Comparison of ENCODE assay signal across 10 cellular contexts in genomic region chr2:33529771-33530481, GRCh38. TPM values are rescaled to one million over a fixed set of nuclear protein-coding genes. Genes with fewer than 3 reads are reported as not detected.
A peak's percentile ranks its signal among the peaks of the same experiment; 100 is the strongest.
DNase-seq lines count a peak whose midpoint lies in the region; ATAC-seq and TF ChIP-seq lines count a peak whose summit lies in the region.
"Had no signal": no experiment of that assay in that cellular context is flagged by ENCODE, and none has a peak within 500 bp of the region (broad histone marks: within the 10 kb centered on the region; RNA-seq: fewer than 3 reads in every experiment).

No MANE protein-coding gene starts in this region.

- H3K27me3 Mint-ChIP-seq in chondrocyte (ENCODE audit: low read depth): no peaks in the 10 kb centered on the region
- H3K27me3 Mint-ChIP-seq in activated T-cell treated with anti-CD3 and anti-CD28 coated beads, Interleukin-2, amount 50 U/mL, for 72 hours (ENCODE audit: low read depth): no peaks in the 10 kb centered on the region

- TF ChIP-seq CTCF in IMR-90 (conservative IDR thresholded peaks at IDR 0.05; ENCODE audit: low read depth, low read length) (peak; percentile 24; the same call in 1 of the 2 replicates), chondrocyte (IDR thresholded peaks at IDR 0.05) (peak; percentile 45)

- H3K4me2 ChIP-seq in IMR-90 (ENCODE audit: low read depth, low read length): peak overlapping the region; percentile 48; the same call in 1 of the 2 replicates

- ATAC-seq in GM19023 (IDR thresholded peaks at IDR 0.05; ENCODE audit: unreplicated experiment) (peak; percentile 27), IMR-90 (ENCODE audit: low read depth) (peak; percentile 97), GM19467 (IDR thresholded peaks at IDR 0.05; ENCODE audit: unreplicated experiment) (no peak)
- ATAC-seq in activated T-cell treated with anti-CD3 and anti-CD28 coated beads, Interleukin-2, amount 50 U/mL, for 72 hours (replicated peaks in 1 of 2): no peak

- peaks cover 1% of the 10 kb centered on the region for H3K36me3 Mint-ChIP-seq in chondrocyte (ENCODE audit: low read depth)
- H3K36me3 Mint-ChIP-seq in activated T-cell treated with anti-CD3 and anti-CD28 coated beads, Interleukin-2, amount 50 U/mL, for 72 hours (ENCODE audit: insufficient read depth in 2 of 2): no peaks in the 10 kb centered on the region

- peak overlapping the region; percentile 89 for H2BK15ac ChIP-seq in IMR-90 (ENCODE audit: low read depth, low read length)

- H3K27me3 ChIP-seq in IMR-90 (ENCODE audit: control insufficient read depth, insufficient read depth, low read length): no peaks in the 10 kb centered on the region
- H3K27me3 ChIP-seq: neutrophil had no signal

- peak overlapping the region; percentile 93 for H4K91ac ChIP-seq in IMR-90 (ENCODE audit: insufficient read depth, low read depth, low read length)

- peak overlapping the region; percentile 60 to 93 for H4K8ac ChIP-seq in IMR-90 (ENCODE audit: low read depth in 2 of 2, low read length in 2 of 2)

- peak overlapping the region; percentile 88 for H3K23ac ChIP-seq in IMR-90 (ENCODE audit: low read depth, low read length)

- peak overlapping the region; percentile 88 for H4K5ac ChIP-seq in IMR-90 (ENCODE audit: low read depth, low read length)

- peak overlapping the region; percentile 86 for H2AFZ ChIP-seq in IMR-90 (replicated peaks; ENCODE audit: low read length, poor library complexity)

- peak overlapping the region; percentile 29; the same call in 1 of the 2 replicates for H3K9ac ChIP-seq in IMR-90 (ENCODE audit: low read depth, low read length)

- TF ChIP-seq POLR2A in IMR-90 (IDR thresholded peaks at IDR 0.05; ENCODE audit: low read depth, low read length): no peak

- CTCF ChIA-PET in IMR-90 (lab: Yijun Ruan, JAX): interaction anchor here (0.9 to 1.6 kb wide), 3 partner anchors 8 to 62 kb away, joined by 3 to 4 read pairs (median 3); no protein-coding TSS in a partner anchor

- WGBS in IMR-90 (ENCODE audit: extremely low coverage in 2 of 2, insufficient read length in 1 of 2), 2 experiments: no CpG with 5 or more reads among the region's 6 CpGs

- no peak overlapping the region for H3K4me3 Mint-ChIP-seq in chondrocyte (ENCODE audit: unreplicated experiment)
- no peak overlapping the region for H3K4me3 Mint-ChIP-seq in activated T-cell treated with anti-CD3 and anti-CD28 coated beads, Interleukin-2, amount 50 U/mL, for 72 hours

- TF ChIP-seq RAD21 in IMR-90 (IDR thresholded peaks at IDR 0.05; ENCODE audit: low read length): peak; percentile 28; the same call in 1 of the 2 replicates

- H3K9me3 ChIP-seq in IMR-90 (ENCODE audit: control insufficient read depth, insufficient read depth, low read length): no peaks in the 10 kb centered on the region
- H3K9me3 ChIP-seq: neutrophil had no signal

- peaks cover 11% of the 10 kb centered on the region for H3K4me1 ChIP-seq in IMR-90 (ENCODE audit: control insufficient read depth, insufficient read depth, low read length)

- in situ Hi-C loops in IMR-90 (cut with MboI; ENCODE audit: low sequenced_read_pairs): no loop called here

- peak overlapping the region; percentile 21 for H2AK9ac ChIP-seq in IMR-90 (replicated peaks; ENCODE audit: low read depth, low read length, poor library complexity)

- peaks cover 46% of the 10 kb centered on the region for H3K4me1 Mint-ChIP-seq in chondrocyte (ENCODE audit: low read depth)
- peaks cover 5% of the 10 kb centered on the region for H3K4me1 Mint-ChIP-seq in activated T-cell treated with anti-CD3 and anti-CD28 coated beads, Interleukin-2, amount 50 U/mL, for 72 hours (ENCODE audit: low read depth)

- peak overlapping the region; percentile 99 for H2BK120ac ChIP-seq in IMR-90 (ENCODE audit: low read depth, low read length)

- H3K27ac Mint-ChIP-seq in chondrocyte (ENCODE audit: unreplicated experiment): peak overlapping the region; percentile 84
- H3K27ac Mint-ChIP-seq in activated T-cell treated with anti-CD3 and anti-CD28 coated beads, Interleukin-2, amount 50 U/mL, for 72 hours: no peak overlapping the region

- DNase-seq in IMR-90 (peak; percentile 98), chondrocyte (ENCODE audit: low spot score) (no peak), skeletal muscle cell (ENCODE audit: low read depth) (peak; percentile 82), GDM1 (lab: John Stamatoyannopoulos, UW) (no peak)
- DNase-seq in activated CD8-positive, alpha-beta memory T cell treated with anti-CD3 and anti-CD28 coated beads, Interleukin-2, amount 50 U/mL, for 4 hours: no peak
- no peak for DNase-seq in activated T-cell treated with anti-CD3 and anti-CD28 coated beads, Interleukin-2, amount 50 U/mL, for 72 hours
- DNase-seq: caudate nucleus had no signal

- no peaks in the 10 kb centered on the region for H3K9me3 Mint-ChIP-seq in chondrocyte (ENCODE audit: low read depth)
- no peaks in the 10 kb centered on the region for H3K9me3 Mint-ChIP-seq in activated T-cell treated with anti-CD3 and anti-CD28 coated beads, Interleukin-2, amount 50 U/mL, for 72 hours

- no peaks in the 10 kb centered on the region for H4K20me1 ChIP-seq in IMR-90 (ENCODE audit: insufficient read depth, low read length)

- H2AK5ac ChIP-seq in IMR-90 (ENCODE audit: low read depth, low read length): peak overlapping the region; percentile 76

- no peaks in the 10 kb centered on the region for H3K79me1 ChIP-seq in IMR-90 (ENCODE audit: low read depth in 1 of 2, low read length in 2 of 2)

- H2BK20ac ChIP-seq in IMR-90 (ENCODE audit: low read depth, low read length): peak overlapping the region; percentile 99

- H3K14ac ChIP-seq in IMR-90 (replicated peaks; ENCODE audit: low read depth, low read length): peak overlapping the region; percentile 97

- peak overlapping the region; percentile 94 for H3K4ac ChIP-seq in IMR-90 (ENCODE audit: low read depth, low read length)

- H3K9me1 ChIP-seq in IMR-90 (ENCODE audit: insufficient read depth, low read length): peaks cover 6% of the 10 kb centered on the region; the same call in 1 of the 2 replicates

- peak overlapping the region; percentile 85 for H3K27ac ChIP-seq in IMR-90 (ENCODE audit: insufficient read depth, low read length)
- H3K27ac ChIP-seq: neutrophil had no signal

- intact Hi-C loops in IMR-90 (cut with micrococcal nuclease): loop anchor here (2.0 kb wide), 1 partner anchor 53 kb away; the partner anchor contains the start of gene RASGRP3

- dilution Hi-C loops in IMR-90 (cut with HindIII; ENCODE audit: low sequenced_read_pairs, unreplicated experiment): no loop called here

- BruUV-seq in IMR-90 (replicated peaks; lab: Mats Ljungman, UMichigan): no TSS peak

- peak overlapping the region; percentile 85 for H3K56ac ChIP-seq in IMR-90 (ENCODE audit: extremely low read depth, insufficient read depth, low read length)

- POLR2A ChIA-PET in IMR-90 (lab: Charles Lee; ENCODE audit: unreplicated experiment): interaction anchor here (0.9 kb wide), 1 partner anchor 314 kb away, joined by 3 read pairs; no protein-coding TSS in a partner anchor

- H3K36me3 ChIP-seq in IMR-90 (ENCODE audit: control insufficient read depth, insufficient read depth, low read length): no peaks in the 10 kb centered on the region
- H3K36me3 ChIP-seq: neutrophil had no signal

- no peak overlapping the region for H3K4me3 ChIP-seq in IMR-90 (ENCODE audit: insufficient read depth, low read depth, low read length)
- no peak overlapping the region for H3K4me3 ChIP-seq in skeletal muscle cell (ENCODE audit: low read depth, low read length)

- peak overlapping the region; percentile 92 for H3K18ac ChIP-seq in IMR-90 (ENCODE audit: low read depth, low read length)

- peak overlapping the region; percentile 100 for H2BK5ac ChIP-seq in IMR-90 (ENCODE audit: low read depth, low read length, poor library complexity, severe bottlenecking)

TF ChIP-seq in IMR-90, 13 proteins besides CTCF, POLR2A, EP300 and RAD21:
- TF ChIP-seq BHLHE40 (IDR thresholded peaks at IDR 0.05; ENCODE audit: low read depth, low read length) (peak; percentile 53; the same call in 1 of the 2 replicates), USF2 (IDR thresholded peaks at IDR 0.05; ENCODE audit: low read depth, low read length) (no peak), RFX5 (IDR thresholded peaks at IDR 0.05; ENCODE audit: low read depth, low read length) (no peak), FOS (IDR thresholded peaks at IDR 0.05; ENCODE audit: low read depth, low read length) (peak; percentile 92), CHD1 (IDR thresholded peaks at IDR 0.05; ENCODE audit: low read depth, low read length) (no peak), MXI1 (IDR thresholded peaks at IDR 0.05; ENCODE audit: borderline replicate concordance, low read depth, low read length) (0 out of 2 replicates have a peak, but pooled peaks have one; percentile 37), RCOR1 (IDR thresholded peaks at IDR 0.05; ENCODE audit: insufficient replicate concordance, low read length) (peak; percentile 69), SMC3 (IDR thresholded peaks at IDR 0.05; ENCODE audit: low read depth, low read length) (no peak), CEBPB (IDR thresholded peaks at IDR 0.05; ENCODE audit: low read depth, low read length) (no peak), ELK1 (IDR thresholded peaks at IDR 0.05; ENCODE audit: borderline replicate concordance, low read depth, low read length) (no peak), MAFK (IDR thresholded peaks at IDR 0.05; ENCODE audit: low read depth, low read length) (no peak), NFE2L2 (IDR thresholded peaks at IDR 0.05; ENCODE audit: low read depth, low read length) (no peak)

RNA-seq across cellular contexts. Expression of gene RASGRP3, which starts 53.5 kb away (rescaled TPM):
- total RNA-seq in IMR-90 (2012; rRNA removed) (2.5 and 3.0 TPM in 2 replicates), chondrocyte (3.0 to 3.7 TPM (median 3.0 TPM) in 3 replicates)
- polyA plus RNA-seq in IMR-90 (2012; rRNA removed): 0.87 and 1.7 TPM in 2 replicates
- 0.42 and 0.52 TPM in 2 replicates for polyA plus RNA-seq in IMR-90 (2012; cell fraction: cytosol; rRNA removed)
- polyA plus RNA-seq in IMR-90 (2012; cell fraction: nucleus; rRNA removed; ENCODE audit: low replicate concordance): 0.48 and 2.8 TPM in 2 replicates
- total RNA-seq in activated T-cell treated with anti-CD3 and anti-CD28 coated beads, Interleukin-2, amount 50 U/mL, for 72 hours: 1 to 10 TPM; 3.1 to 3.8 TPM

Comparison
In these comparisons a context has a peak if more than half of its experiments do, and no peak if none do; other contexts are left out.
1. ATAC-seq: peak in GM19023 (single experiment) and IMR-90 (single experiment); none in activated T-cell treated with anti-CD3 and anti-CD28 coated beads, Interleukin-2, amount 50 U/mL, for 72 hours (0 of 2) and GM19467 (single experiment).
2. DNase-seq: peak in IMR-90 (single experiment) and skeletal muscle cell (single experiment); none in chondrocyte (single experiment), activated CD8-positive, alpha-beta memory T cell treated with anti-CD3 and anti-CD28 coated beads, Interleukin-2, amount 50 U/mL, for 4 hours (single experiment), activated T-cell treated with anti-CD3 and anti-CD28 coated beads, Interleukin-2, amount 50 U/mL, for 72 hours (0 of 2) and GDM1 (single experiment).